In genomic region chr20:2285193-2285592, GRCh38 we compare ENCODE assay signal across 1 cellular context.
TF ChIP-seq lines count a peak whose summit lies in the region.

No MANE protein-coding gene starts in this region.

TF ChIP-seq in endothelial cell of umbilical vein, 7 proteins besides CTCF, POLR2A, EP300 and RAD21:
- TF ChIP-seq GATA2 (IDR thresholded peaks at IDR 0.05; ENCODE audit: insufficient read depth, insufficient read length, low read depth, low read length) = no peak
- TF ChIP-seq EZH2 (IDR thresholded peaks at IDR 0.05; ENCODE audit: borderline replicate concordance, low read depth, low read length, severe bottlenecking) = no peak
- no peak for TF ChIP-seq MYC (IDR thresholded peaks at IDR 0.05; ENCODE audit: low read depth, low read length)
- TF ChIP-seq JUN (IDR thresholded peaks at IDR 0.05; ENCODE audit: borderline replicate concordance, insufficient read depth, insufficient read length, low read depth) = no peak
- TF ChIP-seq POLR2AphosphoS5 (IDR thresholded peaks at IDR 0.05; ENCODE audit: insufficient read depth, low read depth, low read length) = no peak
- TF ChIP-seq MAX (IDR thresholded peaks at IDR 0.05; ENCODE audit: insufficient read depth, insufficient read length) = no peak
- TF ChIP-seq FOS (IDR thresholded peaks at IDR 0.05; ENCODE audit: borderline replicate concordance, insufficient read depth, low read length) = no peak
